16 cellular contexts compared by ENCODE assay signal in the genomic region with DNA sequence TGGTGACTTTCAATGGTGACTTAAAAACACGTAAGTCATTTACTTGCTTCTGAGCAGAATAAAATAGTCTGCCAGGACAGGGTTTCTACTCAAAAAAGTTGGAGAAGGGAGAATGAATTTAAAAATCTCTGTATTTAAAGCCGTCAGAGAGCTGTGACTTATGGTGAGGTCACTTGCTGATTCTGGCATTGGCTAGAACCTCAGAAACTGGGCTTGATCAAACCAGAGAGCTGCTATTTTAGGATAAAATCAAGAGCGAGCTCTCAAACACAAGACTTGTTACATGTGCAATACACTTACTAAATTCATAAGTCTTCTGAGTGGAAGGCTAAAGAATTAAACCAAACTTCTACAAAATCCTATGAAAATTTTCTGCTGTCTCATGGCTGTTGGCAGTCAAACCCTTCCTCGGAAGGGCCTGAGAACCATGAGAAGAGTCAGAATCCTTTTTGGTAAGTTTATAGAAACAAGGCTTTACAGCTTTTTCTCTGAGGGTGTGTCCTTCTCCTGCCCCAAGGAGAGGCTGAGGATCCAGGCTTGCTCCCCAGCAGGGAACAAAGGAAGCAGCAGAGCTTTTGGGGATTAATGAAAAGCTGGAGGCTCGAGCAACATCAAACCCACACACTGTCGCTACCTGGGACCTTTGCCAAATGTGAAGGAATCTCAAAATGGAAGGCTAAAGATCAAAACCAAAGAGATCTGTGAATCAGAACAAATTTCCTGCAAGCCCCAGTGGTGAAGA.
A peak's percentile ranks its signal among the peaks of the same experiment; 100 is the strongest.
DNase-seq lines count a peak whose midpoint lies in the region; ATAC-seq, FAIRE-seq and TF ChIP-seq lines count a peak whose summit lies in the region.
"Had no signal": no experiment of that assay in that cellular context is flagged by ENCODE, and none has a peak within 500 bp of the region (broad histone marks: within the 10 kb centered on the region; RNA-seq: fewer than 3 reads in every experiment).

No MANE protein-coding gene starts in this region.

- H3K9me3 ChIP-seq in SJCRH30 (replicated peaks), result no peaks in the 10 kb centered on the region
- no peaks in the 10 kb centered on the region for H3K9me3 ChIP-seq in small intestine (ENCODE audit: control insufficient read depth, low read depth)
- H3K9me3 ChIP-seq: right lobe of liver had no signal

- H3K4me3 ChIP-seq in SJCRH30 (no peak overlapping the region), small intestine (ENCODE audit: low read depth in 1 of 2, low read length in 2 of 2) (no peak overlapping the region)
- H3K4me3 ChIP-seq: right lobe of liver had no signal

- no peak overlapping the region for H3K27ac ChIP-seq in SJCRH30
- no peak overlapping the region for H3K27ac ChIP-seq in small intestine (ENCODE audit: low read depth in 1 of 2, low read length in 1 of 2)
- H3K27ac ChIP-seq: right lobe of liver, VCaP had no signal

- no peaks in the 10 kb centered on the region for H3K9me3 Mint-ChIP-seq in nephron
- no peaks in the 10 kb centered on the region for H3K9me3 Mint-ChIP-seq in activated T-cell treated with anti-CD3 and anti-CD28 coated beads, Interleukin-2, amount 50 U/mL, for 4 hours
- H3K9me3 Mint-ChIP-seq in activated naive CD8-positive, alpha-beta T cell treated with anti-CD3 and anti-CD28 coated beads for 36 hours, result no peaks in the 10 kb centered on the region
- H3K9me3 Mint-ChIP-seq: nephron progenitor cell; stimulated activated naive B cell treated with anti-CD40 and anti-IgM and Interleukin-4, amounts not matched to agents 10 μg/mL and 1 μg/mL and 100 μg/mL, for 72 hours had no signal

- H3K27ac Mint-ChIP-seq in nephron, result peak overlapping the region in 2 of 3 experiments; percentile 65 to 77
- H3K27ac Mint-ChIP-seq in activated naive CD8-positive, alpha-beta T cell treated with anti-CD3 and anti-CD28 coated beads for 36 hours, result no peak overlapping the region
- H3K27ac Mint-ChIP-seq: nephron progenitor cell; stimulated activated naive B cell treated with anti-CD40 and anti-IgM and Interleukin-4, amounts not matched to agents 10 μg/mL and 1 μg/mL and 100 μg/mL, for 72 hours had no signal

- H3K4me1 Mint-ChIP-seq in nephron, result peaks cover 15% of the 10 kb centered on the region
- no peaks in the 10 kb centered on the region for H3K4me1 Mint-ChIP-seq in activated T-cell treated with anti-CD3 and anti-CD28 coated beads, Interleukin-2, amount 50 U/mL, for 4 hours (ENCODE audit: low read depth)
- no peaks in the 10 kb centered on the region for H3K4me1 Mint-ChIP-seq in activated naive CD8-positive, alpha-beta T cell treated with anti-CD3 and anti-CD28 coated beads for 36 hours
- H3K4me1 Mint-ChIP-seq: central memory CD8-positive, alpha-beta T cell; nephron progenitor cell; stimulated activated naive B cell treated with anti-CD40 and anti-IgM and Interleukin-4, amounts not matched to agents 10 μg/mL and 1 μg/mL and 100 μg/mL, for 72 hours had no signal

- DNase-seq in AG08396 (ENCODE audit: low spot score), result peak; percentile 8
- DNase-seq in SJCRH30, result peak; percentile 1
- DNase-seq in fibroblast of gingiva (ENCODE audit: low read depth), result peak; percentile 21
- no peak for DNase-seq in activated T-cell treated with anti-CD3 and anti-CD28 coated beads, Interleukin-2, amount 50 U/mL, for 4 hours
- DNase-seq in small intestine, result no peak
- no peak for DNase-seq in activated naive CD8-positive, alpha-beta T cell treated with anti-CD3 and anti-CD28 coated beads for 36 hours
- DNase-seq: activated gamma-delta T cell treated with Interleukin-2 at 50 U/mL for 16 hours; NCI-H1048; NCI-H2171 treated with DMSO at 0.1 percent for 48 hours; nephron progenitor cell; right lobe of liver; stimulated activated naive B cell treated with anti-CD40 and anti-IgM and Interleukin-4, amounts not matched to agents 10 μg/mL and 1 μg/mL and 100 μg/mL, for 72 hours had no signal

- ATAC-seq in activated T-cell treated with anti-CD3 and anti-CD28 coated beads, Interleukin-2, amount 50 U/mL, for 4 hours, result no peak
- ATAC-seq in GM18867 (IDR thresholded peaks at IDR 0.05; ENCODE audit: unreplicated experiment), result no peak
- ATAC-seq: right lobe of liver; stimulated activated naive B cell treated with anti-CD40 and anti-IgM and Interleukin-4, amounts not matched to agents 10 μg/mL and 1 μg/mL and 100 μg/mL, for 72 hours had no signal

- no peak for FAIRE-seq in small intestine (lab: Jason Lieb, UNC)

- WGBS in small intestine, 3 donors, result 42 to 53% (median 50%) methylated on average over 6 of the region's 6 CpGs

- no peak for TF ChIP-seq CTCF in nephron (IDR thresholded peaks at IDR 0.05; ENCODE audit: unreplicated experiment in 3 of 3)

- H3K4me1 ChIP-seq in SJCRH30 (no peaks in the 10 kb centered on the region), small intestine (ENCODE audit: control insufficient read depth in 2 of 2, insufficient read depth in 1 of 2, low read depth in 1 of 2, low read length in 1 of 2) (no peaks in the 10 kb centered on the region)
- H3K4me1 ChIP-seq: right lobe of liver had no signal

- H3K4me3 Mint-ChIP-seq in nephron, result no peak overlapping the region
- H3K4me3 Mint-ChIP-seq in activated T-cell treated with anti-CD3 and anti-CD28 coated beads, Interleukin-2, amount 50 U/mL, for 4 hours, result no peak overlapping the region
- H3K4me3 Mint-ChIP-seq in activated naive CD8-positive, alpha-beta T cell treated with anti-CD3 and anti-CD28 coated beads for 36 hours, result no peak overlapping the region
- H3K4me3 Mint-ChIP-seq: central memory CD8-positive, alpha-beta T cell; nephron progenitor cell; stimulated activated naive B cell treated with anti-CD40 and anti-IgM and Interleukin-4, amounts not matched to agents 10 μg/mL and 1 μg/mL and 100 μg/mL, for 72 hours had no signal

- H3K27me3 ChIP-seq in SJCRH30 (no peaks in the 10 kb centered on the region), small intestine (ENCODE audit: control insufficient read depth in 2 of 2, insufficient read depth in 2 of 2, low read length in 2 of 2) (no peaks in the 10 kb centered on the region)
- H3K27me3 ChIP-seq: right lobe of liver had no signal

- no peaks in the 10 kb centered on the region for H3K36me3 ChIP-seq in SJCRH30
- H3K36me3 ChIP-seq in small intestine (ENCODE audit: control insufficient read depth in 2 of 2, insufficient read depth in 2 of 2, low read length in 2 of 2), result no peaks in the 10 kb centered on the region
- H3K36me3 ChIP-seq: right lobe of liver had no signal

- H3K27me3 Mint-ChIP-seq in nephron (ENCODE audit: low read depth), result no peaks in the 10 kb centered on the region
- H3K27me3 Mint-ChIP-seq in activated T-cell treated with anti-CD3 and anti-CD28 coated beads, Interleukin-2, amount 50 U/mL, for 4 hours (ENCODE audit: low read depth), result peaks cover 3% of the 10 kb centered on the region
- peaks cover 9% of the 10 kb centered on the region for H3K27me3 Mint-ChIP-seq in activated naive CD8-positive, alpha-beta T cell treated with anti-CD3 and anti-CD28 coated beads for 36 hours
- H3K27me3 Mint-ChIP-seq: central memory CD8-positive, alpha-beta T cell; stimulated activated naive B cell treated with anti-CD40 and anti-IgM and Interleukin-4, amounts not matched to agents 10 μg/mL and 1 μg/mL and 100 μg/mL, for 72 hours had no signal

- no peaks in the 10 kb centered on the region for H3K36me3 Mint-ChIP-seq in nephron (ENCODE audit: low read depth)
- no peaks in the 10 kb centered on the region for H3K36me3 Mint-ChIP-seq in activated T-cell treated with anti-CD3 and anti-CD28 coated beads, Interleukin-2, amount 50 U/mL, for 4 hours (ENCODE audit: insufficient read depth)
- H3K36me3 Mint-ChIP-seq in activated naive CD8-positive, alpha-beta T cell treated with anti-CD3 and anti-CD28 coated beads for 36 hours, result no peaks in the 10 kb centered on the region
- H3K36me3 Mint-ChIP-seq: stimulated activated naive B cell treated with anti-CD40 and anti-IgM and Interleukin-4, amounts not matched to agents 10 μg/mL and 1 μg/mL and 100 μg/mL, for 72 hours had no signal

Comparison
In these comparisons a context has a peak if more than half of its experiments do, and no peak if none do; other contexts are left out.
1. DNase-seq: peak in AG08396 (single experiment), SJCRH30 (2 of 2) and fibroblast of gingiva (single experiment); none in activated T-cell treated with anti-CD3 and anti-CD28 coated beads, Interleukin-2, amount 50 U/mL, for 4 hours (single experiment), small intestine (single experiment) and activated naive CD8-positive, alpha-beta T cell treated with anti-CD3 and anti-CD28 coated beads for 36 hours (single experiment).